26 cellular contexts compared by ENCODE assay signal in the genomic region with DNA sequence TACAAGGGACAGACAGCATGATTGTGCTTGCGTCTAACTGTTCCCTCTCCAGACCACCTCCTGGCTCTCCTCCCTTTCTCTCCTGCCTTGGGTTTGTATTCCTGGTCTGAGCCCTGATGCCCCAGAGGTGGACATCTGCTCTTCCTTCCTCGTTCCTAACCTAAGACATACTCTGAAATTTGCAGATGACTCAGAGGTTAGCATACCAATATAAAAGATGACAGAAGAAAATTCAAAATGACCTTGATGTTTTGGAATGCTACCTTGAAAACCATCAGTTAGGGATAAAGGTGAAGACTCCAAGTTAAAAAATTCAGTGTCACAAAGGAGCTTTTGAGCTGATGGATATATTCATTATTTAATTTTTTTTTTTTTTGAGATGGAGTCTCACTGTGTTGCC. TPM values are rescaled to one million over a fixed set of nuclear protein-coding genes. Genes with fewer than 3 reads are reported as not detected.
DNase-seq lines count a peak whose midpoint lies in the region; ATAC-seq, FAIRE-seq and TF ChIP-seq lines count a peak whose summit lies in the region.
"Had no signal": no experiment of that assay in that cellular context is flagged by ENCODE, and none has a peak within 500 bp of the region (broad histone marks: within the 10 kb centered on the region; RNA-seq: fewer than 3 reads in every experiment).

No MANE protein-coding gene starts in this region.

- H4K20me1 ChIP-seq in PC-3 (ENCODE audit: low read length) = no peaks in the 10 kb centered on the region

- DNase-seq in Right ventricle myocardium superior (no peak), right cardiac atrium (no peak), PC-3 (peak; percentile 30), kidney tubule cell (ENCODE audit: low spot score) (peak; percentile 39), urothelium cell line (ENCODE audit: low spot score) (peak; percentile 45), RKO (ENCODE audit: low spot score) (no peak), COLO668 (lab: John Stamatoyannopoulos, UW; ENCODE audit: unreplicated experiment) (no peak)
- DNase-seq: 8988T; ACHN; IMR-90; KG1; MM.1S; NCI-H2029; NCI-H446; NCI-H526; NCI-H82; NK-92 treated with Interleukin-12 subunit alpha and Interleukin-12 subunit beta, amount 100 ng/mL, for 24 hours; RPMI8226; SIG-M5 had no signal

- no peaks in the 10 kb centered on the region for H3K79me2 ChIP-seq in PC-3 (ENCODE audit: low read length)

- H3K36me3 ChIP-seq in PC-3 (ENCODE audit: low read depth, low read length) = no peaks in the 10 kb centered on the region

- H3K4me3 ChIP-seq in right cardiac atrium (ENCODE audit: low read length) (no peak overlapping the region), PC-3 (ENCODE audit: low read length) (no peak overlapping the region)
- H3K4me3 ChIP-seq: PC-9, SK-N-MC had no signal

- intact Hi-C loops in Right ventricle myocardium superior (cut with DNase I) (no loop called here), right cardiac atrium (cut with DNase I) (no loop called here), PC-3 (cut with micrococcal nuclease) (no loop called here)

- no peaks in the 10 kb centered on the region for H3K27me3 ChIP-seq in right cardiac atrium (ENCODE audit: control insufficient read depth, insufficient read depth)
- no peaks in the 10 kb centered on the region for H3K27me3 ChIP-seq in PC-3 (ENCODE audit: low read length)

- H3K9me2 ChIP-seq in PC-3 (replicated peaks; ENCODE audit: low read length) = no peaks in the 10 kb centered on the region

- peak; percentile 6 for ATAC-seq in Right ventricle myocardium superior (ENCODE audit: poor library complexity)
- ATAC-seq in right cardiac atrium = no peak
- ATAC-seq in PC-3 = no peak
- ATAC-seq: HCT116 had no signal

- no peak overlapping the region for H3K4me2 ChIP-seq in PC-3 (ENCODE audit: low read length)
- H3K4me2 ChIP-seq: PC-9 had no signal

- H3F3A ChIP-seq in PC-3 (ENCODE audit: low read length, unreplicated experiment) = no peaks in the 10 kb centered on the region

- H3K9me3 ChIP-seq in right cardiac atrium (ENCODE audit: control insufficient read depth, low read length) (no peaks in the 10 kb centered on the region), PC-3 (ENCODE audit: low read length) (no peaks in the 10 kb centered on the region)

- no peak for TF ChIP-seq CTCF in PC-3 (conservative IDR thresholded peaks at IDR 0.05; ENCODE audit: low read depth, low read length)

- CTCF ChIA-PET in PC-3 (lab: Charles Lee) = interaction anchor here (0.7 kb wide), 1 partner anchor 16 kb away, joined by 4 read pairs; no protein-coding TSS in a partner anchor

- BruUV-seq in PC-3 (replicated peaks; lab: Mats Ljungman, UMichigan) = no TSS peak

- POLR2A ChIA-PET in PC-3 (lab: Charles Lee; ENCODE audit: unreplicated experiment) = no interaction called here

- H3K4me1 ChIP-seq in right cardiac atrium (ENCODE audit: control insufficient read depth, insufficient read depth, low read length) = no peaks in the 10 kb centered on the region
- no peaks in the 10 kb centered on the region for H3K4me1 ChIP-seq in PC-3 (ENCODE audit: insufficient read depth, low read length)

- no peak overlapping the region for H3K27ac ChIP-seq in right cardiac atrium (ENCODE audit: low read length)
- H3K27ac ChIP-seq in PC-3 (ENCODE audit: low read length) = no peak overlapping the region
- H3K27ac ChIP-seq: PC-9, SK-N-MC had no signal

- H2AFZ ChIP-seq in PC-3 (ENCODE audit: low read length) = no peak overlapping the region
- H2AFZ ChIP-seq: PC-9 had no signal

- FAIRE-seq in urothelium cell line (lab: Jason Lieb, UNC) = no peak
- FAIRE-seq: D721Med, G401.6 had no signal

- WGBS in right cardiac atrium = 53% methylated on average over 2 of the region's 2 CpGs

- H3K9ac ChIP-seq in PC-3 (ENCODE audit: low read length) = no peak overlapping the region

RNA-seq across cellular contexts. Expression of a gene that starts 12.9 kb away (rescaled TPM):
- 468 TPM for total RNA-seq in Right ventricle myocardium superior
- total RNA-seq in right cardiac atrium = 100 to 1,000 TPM; 147 to 198 (median 169) TPM
- polyA plus RNA-seq in right cardiac atrium = 96.1 TPM
- not detected in 2 replicates for total RNA-seq in PC-3 (2014; rRNA removed)
- total RNA-seq: H4, IMR-90, PC-9 had no signal
- polyA plus RNA-seq: BJ, IMR-90 had no signal

RNA-seq across cellular contexts. Expression of a gene that starts 25.0 kb away (rescaled TPM):
- total RNA-seq in Right ventricle myocardium superior (22.8 TPM), right cardiac atrium (10 to 100 TPM; 24.6 to 27.4 (median 25.9) TPM), PC-3 (2014; rRNA removed) (6.7 and 14.1 TPM in 2 replicates)
- 31.6 TPM for polyA plus RNA-seq in right cardiac atrium

RNA-seq across cellular contexts. Expression of a gene that starts 47.3 kb away (rescaled TPM):
- not detected for total RNA-seq in Right ventricle myocardium superior
- not detected for total RNA-seq in right cardiac atrium
- polyA plus RNA-seq in right cardiac atrium = 1.1 TPM
- total RNA-seq in PC-3 (2014; rRNA removed) = not detected in 2 replicates
- total RNA-seq: H4, IMR-90, PC-9 had no signal
- polyA plus RNA-seq: BJ, IMR-90 had no signal

Comparison
In these comparisons a context has a peak if more than half of its experiments do, and no peak if none do; other contexts are left out.
1. DNase-seq: peak in PC-3 (single experiment), kidney tubule cell (single experiment) and urothelium cell line (single experiment); none in Right ventricle myocardium superior (single experiment), right cardiac atrium (0 of 3), RKO (single experiment) and COLO668 (single experiment).
2. RNA of a gene that starts 12.9 kb away (total RNA-seq): 468 TPM in Right ventricle myocardium superior (single experiment) and 147 to 198 TPM in right cardiac atrium; not detected in PC-3; every median in the first group is over 100 times any median in the second.